In the genomic region with DNA sequence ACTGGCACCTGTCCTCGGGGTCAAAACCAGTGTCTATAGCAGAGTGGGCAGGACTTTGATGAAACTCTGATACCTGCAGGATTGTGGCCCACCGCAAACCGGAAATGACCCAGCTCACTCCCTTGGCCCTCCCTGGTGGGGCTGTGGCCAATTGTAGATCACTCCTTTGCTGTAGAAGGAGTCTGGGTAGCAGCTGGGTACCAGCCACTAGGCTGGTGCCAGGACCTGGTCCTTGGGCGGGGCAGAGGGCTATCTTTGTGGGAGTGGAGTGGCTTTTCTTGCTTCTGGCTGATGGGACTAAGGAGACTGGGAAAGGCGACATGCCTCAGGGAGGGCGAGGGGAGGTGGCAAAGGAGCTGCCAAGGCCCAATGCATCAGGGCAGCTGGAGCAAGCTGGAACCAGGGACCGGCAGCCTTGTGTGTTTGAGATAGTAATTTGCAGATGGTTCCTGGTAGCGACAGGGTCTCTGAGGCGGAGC, we compare ENCODE assay signal across 7 cellular contexts.
DNase-seq lines count a peak whose midpoint lies in the region; ATAC-seq and TF ChIP-seq lines count a peak whose summit lies in the region.

No MANE protein-coding gene starts in this region.

- H3K4me3 ChIP-seq in retinal pigment epithelial cell (ENCODE audit: low read length), result peak overlapping the region; percentile 69

- intact Hi-C loops in dendritic cell treated with granulocyte-macrophage colony-stimulating factor and Interleukin-4, amounts not matched to agents 40 ng/mL and 50 ng/mL, for 4 days (cut with micrococcal nuclease), result no loop called here

- H3K27ac Mint-ChIP-seq in dendritic cell treated with granulocyte-macrophage colony-stimulating factor and Interleukin-4, amounts not matched to agents 40 ng/mL and 50 ng/mL, for 4 days, result no peak overlapping the region

- TF ChIP-seq CTCF in retinal pigment epithelial cell (conservative IDR thresholded peaks at IDR 0.05; ENCODE audit: low read depth, low read length), result no peak

- H3K4me1 Mint-ChIP-seq in dendritic cell treated with granulocyte-macrophage colony-stimulating factor and Interleukin-4, amounts not matched to agents 40 ng/mL and 50 ng/mL, for 4 days (ENCODE audit: low read depth), result peaks cover 34% of the 10 kb centered on the region

- H3K9me3 Mint-ChIP-seq in dendritic cell treated with granulocyte-macrophage colony-stimulating factor and Interleukin-4, amounts not matched to agents 40 ng/mL and 50 ng/mL, for 4 days, result no peaks in the 10 kb centered on the region

- H3K27me3 Mint-ChIP-seq in dendritic cell treated with granulocyte-macrophage colony-stimulating factor and Interleukin-4, amounts not matched to agents 40 ng/mL and 50 ng/mL, for 4 days, result peaks cover 47% of the 10 kb centered on the region

- peak; percentile 27 for ATAC-seq in GM19438 (IDR thresholded peaks at IDR 0.05; ENCODE audit: low read depth, unreplicated experiment)
- no peak for ATAC-seq in HG03045 (IDR thresholded peaks at IDR 0.05; ENCODE audit: unreplicated experiment)

- peak overlapping the region; percentile 60 for H3K4me3 Mint-ChIP-seq in dendritic cell treated with granulocyte-macrophage colony-stimulating factor and Interleukin-4, amounts not matched to agents 40 ng/mL and 50 ng/mL, for 4 days

- DNase-seq in NCI-H226, result peak; percentile 57
- DNase-seq in retinal pigment epithelial cell (ENCODE audit: low read depth), result no peak
- DNase-seq in SIG-M5 treated with dmso at 0.1 percent for 504 hours (lab: John Stamatoyannopoulos, UW; ENCODE audit: unreplicated experiment), result no peak
- no peak for DNase-seq in NCI-H1694 (lab: John Stamatoyannopoulos, UW)

- H3K36me3 Mint-ChIP-seq in dendritic cell treated with granulocyte-macrophage colony-stimulating factor and Interleukin-4, amounts not matched to agents 40 ng/mL and 50 ng/mL, for 4 days (ENCODE audit: low read depth), result no peaks in the 10 kb centered on the region
